9 cellular contexts compared by ENCODE assay signal in genomic region chr11:122655527-122656072, GRCh38. TPM values are rescaled to one million over a fixed set of nuclear protein-coding genes. Genes with fewer than 3 reads are reported as not detected.
DNase-seq lines count a peak whose midpoint lies in the region; ATAC-seq and TF ChIP-seq lines count a peak whose summit lies in the region.
"Had no signal": no experiment of that assay in that cellular context is flagged by ENCODE, and none has a peak within 500 bp of the region (broad histone marks: within the 10 kb centered on the region; RNA-seq: fewer than 3 reads in every experiment).

Gene UBASH3B, plus strand, starts transcription at chr11:122655722. Its CDS starts 328 bp downstream, at chr11:122656050.

- no peaks in the 10 kb centered on the region for H3K36me3 ChIP-seq in kidney epithelial cell (ENCODE audit: control insufficient read depth, insufficient read depth, low read length)

- H3K4me3 ChIP-seq in kidney epithelial cell (ENCODE audit: low read depth, low read length) = peak within 1 kb of the TSS; percentile 88

- ATAC-seq in HG02884 (IDR thresholded peaks at IDR 0.05; ENCODE audit: unreplicated experiment) = peak; percentile 77

- no peaks in the 10 kb centered on the region for H3K27me3 ChIP-seq in kidney epithelial cell (ENCODE audit: control insufficient read depth, insufficient read depth, low read length)

- H3K27ac ChIP-seq in cingulate gyrus (ENCODE audit: low read depth, low read length) = peak within 1 kb of the TSS; percentile 65
- H3K27ac ChIP-seq: C4-2B had no signal

- peak; percentile 54 for DNase-seq in DMS53 (lab: John Stamatoyannopoulos, UW)
- no peak for DNase-seq in DMS53 treated with DMSO at 0.1 percent for 48 hours (lab: John Stamatoyannopoulos, UW; ENCODE audit: unreplicated experiment)
- peak; percentile 71 for DNase-seq in NCI-H2196 (lab: John Stamatoyannopoulos, UW; ENCODE audit: unreplicated experiment)
- DNase-seq in activated CD4-positive, alpha-beta T cell treated with anti-CD3 and anti-CD28 coated beads for 4 hours = peak; percentile 58 to 67
- DNase-seq in kidney epithelial cell (ENCODE audit: low read depth) = peak; percentile 80
- DNase-seq in stimulated activated CD4-positive, alpha-beta T cell treated with anti-CD3 and anti-CD28 coated beads, Interleukin-15, amount 100 ng/mL, for 1 hour (ENCODE audit: low read depth in 1 of 2, low spot score in 1 of 2) = peak; percentile 20 to 51

- TF ChIP-seq CTCF in kidney epithelial cell (IDR thresholded peaks at IDR 0.05; ENCODE audit: insufficient read depth, low read length, poor library complexity, severe bottlenecking) = peak; percentile 1

RNA-seq across cellular contexts. Expression of gene UBASH3B, which starts in this region (rescaled TPM):
- 32.0 and 45.4 TPM in 2 replicates for total RNA-seq in kidney epithelial cell
